ENCODE assay signal across 11 cellular contexts in genomic region chr16:2147378-2147777, GRCh38. TPM values are rescaled to one million over a fixed set of nuclear protein-coding genes. Genes with fewer than 3 reads are reported as not detected.
DNase-seq lines count a peak whose midpoint lies in the region; ATAC-seq, FAIRE-seq and TF ChIP-seq lines count a peak whose summit lies in the region.
"Had no signal": no experiment of that assay in that cellular context is flagged by ENCODE, and none has a peak within 500 bp of the region (broad histone marks: within the 10 kb centered on the region; RNA-seq: fewer than 3 reads in every experiment).

No MANE protein-coding gene starts in this region.

- POLR2A ChIA-PET in A549 (lab: Yijun Ruan, JAX), result interaction anchor here (0.7 to 2.7 kb wide), 6 partner anchors 8 to 183 kb away, joined by 3 to 30 read pairs (median 4); partner anchors contain the start of genes ECI1, PKD1, RPS2 and TBL3

- TF ChIP-seq EP300 in A549 (IDR thresholded peaks at IDR 0.05), result no peak

- ATAC-seq in A549, result no peak
- ATAC-seq in T-helper 17 cell, result no peak
- no peak for ATAC-seq in HG03354 (IDR thresholded peaks at IDR 0.05; ENCODE audit: poor library complexity, severe bottlenecking, unreplicated experiment)

- H3K4me1 ChIP-seq in A549, result peaks cover 48% of the 10 kb centered on the region
- peaks cover 51% of the 10 kb centered on the region for H3K4me1 ChIP-seq in left ventricle myocardium inferior
- peaks cover 19% of the 10 kb centered on the region for H3K4me1 ChIP-seq in parathyroid adenoma

- H3K27ac Mint-ChIP-seq in T-helper 17 cell, result no peak overlapping the region
- H3K27ac Mint-ChIP-seq: activated naive CD4-positive, alpha-beta T cell treated with anti-CD3 and anti-CD28 coated beads, Interleukin-2, amount 10 ng/mL, durations not matched to agents 7 days and 5 days; T-helper 2 cell treated with Interferon-gamma antibody and Interleukin-4, amounts not matched to agents 5 μg/mL and 100 μg/mL, for 36 hours had no signal

- H3K4me3 Mint-ChIP-seq in T-helper 17 cell, result peak overlapping the region; percentile 36
- H3K4me3 Mint-ChIP-seq: activated naive CD4-positive, alpha-beta T cell treated with anti-CD3 and anti-CD28 coated beads, Interleukin-2, amount 10 ng/mL, durations not matched to agents 7 days and 5 days; T-helper 2 cell treated with Interferon-gamma antibody and Interleukin-4, amounts not matched to agents 5 μg/mL and 100 μg/mL, for 36 hours had no signal

- CTCF ChIA-PET in A549 (lab: Yijun Ruan, JAX), result interaction anchor here (1.0 to 6.5 kb wide), 7 partner anchors 62 to 144 kb away, joined by 3 to 52 read pairs (median 4); partner anchors contain the start of gene ECI1

- peaks cover 12% of the 10 kb centered on the region for H3K4me1 Mint-ChIP-seq in T-helper 17 cell

- H3K4me2 ChIP-seq in A549 (peak overlapping the region; percentile 99), parathyroid adenoma (ENCODE audit: low read length) (peak overlapping the region; percentile 91)

- no peak for TF ChIP-seq POLR2A in A549 (IDR thresholded peaks at IDR 0.05; ENCODE audit: low read length)

- H3K4me3 ChIP-seq in A549 (no peak overlapping the region), left ventricle myocardium inferior (peak overlapping the region; percentile 66), parathyroid adenoma (ENCODE audit: low read depth, low read length) (peak overlapping the region; percentile 55)

- H2AFZ ChIP-seq in parathyroid adenoma, result peak overlapping the region; percentile 85

- intact Hi-C loops in left ventricle myocardium inferior (cut with micrococcal nuclease), result loop anchor here (10.0 kb wide), 1 partner anchor 123 kb away; the partner anchor contains the start of gene NHERF2

- TF ChIP-seq CTCF in A549 (IDR thresholded peaks at IDR 0.05) (no peak), left ventricle myocardium inferior (IDR thresholded peaks at IDR 0.05; ENCODE audit: borderline replicate concordance) (no peak), parathyroid adenoma (IDR thresholded peaks at IDR 0.05) (no peak)

- 59% methylated on average over 3 of the region's 6 CpGs for WGBS in A549 (ENCODE audit: missing lambda C conversion rate)

- no peak for DNase-seq in A549 (ENCODE audit: low read depth in 1 of 2, low spot score in 1 of 2)
- no peak for DNase-seq in T-helper 17 cell
- DNase-seq in left ventricle myocardium inferior, result no peak
- DNase-seq in GDM1 (lab: John Stamatoyannopoulos, UW), result no peak
- DNase-seq in stimulated activated CD4-positive, alpha-beta T cell treated with anti-CD3 and anti-CD28 coated beads, Interleukin-2, amount 100 ng/mL, for 48 hours, result no peak
- no peak for DNase-seq in HUDEP-2 (lab: John Stamatoyannopoulos, UW; ENCODE audit: unreplicated experiment in 76 of 76)

- H3K9me3 ChIP-seq in A549 (no peaks in the 10 kb centered on the region), T-helper 17 cell (ENCODE audit: control insufficient read depth, low read length, poor library complexity, severe bottlenecking) (no peaks in the 10 kb centered on the region), left ventricle myocardium inferior (replicated peaks) (no peaks in the 10 kb centered on the region), parathyroid adenoma (ENCODE audit: control insufficient read depth, low read length) (no peaks in the 10 kb centered on the region)
- H3K9me3 ChIP-seq: left lung had no signal

- peaks cover 30% of the 10 kb centered on the region for H3K79me2 ChIP-seq in parathyroid adenoma

- no peaks in the 10 kb centered on the region for H3K36me3 Mint-ChIP-seq in T-helper 17 cell (ENCODE audit: low read depth)

- peaks cover 8% of the 10 kb centered on the region for H3K36me3 ChIP-seq in left ventricle myocardium inferior
- H3K36me3 ChIP-seq in parathyroid adenoma (ENCODE audit: control insufficient read depth, insufficient read depth, low read length), result no peaks in the 10 kb centered on the region

- no peak for FAIRE-seq in A549 (lab: Jason Lieb, UNC)

- no peak overlapping the region for H3K9ac ChIP-seq in parathyroid adenoma

- H3K27ac ChIP-seq in A549 (peak overlapping the region; percentile 92 to 94; a peak in 5 of 6 replicates), left ventricle myocardium inferior (replicated peaks) (peak overlapping the region; percentile 93), parathyroid adenoma (peak overlapping the region; percentile 89)

- no peak for TF ChIP-seq RAD21 in A549 (conservative IDR thresholded peaks at IDR 0.05 in 1 of 2, IDR thresholded peaks at IDR 0.05 in 1 of 2)

- no peaks in the 10 kb centered on the region for H3K27me3 Mint-ChIP-seq in T-helper 17 cell

- H3K27me3 ChIP-seq in left ventricle myocardium inferior (ENCODE audit: low read depth) (no peaks in the 10 kb centered on the region), parathyroid adenoma (ENCODE audit: control insufficient read depth, insufficient read depth, low read length) (no peaks in the 10 kb centered on the region)

TF ChIP-seq in A549, 52 proteins besides CTCF, POLR2A, EP300 and RAD21:
- no peak for TF ChIP-seq KDM5A (IDR thresholded peaks at IDR 0.05)
- no peak for TF ChIP-seq FOSL2 (IDR thresholded peaks at IDR 0.05)
- TF ChIP-seq FOSL2 (CRISPR knock-in tag; IDR thresholded peaks at IDR 0.05), result no peak
- no peak for TF ChIP-seq HOXB13 (CRISPR knock-in tag; IDR thresholded peaks at IDR 0.05; ENCODE audit: low read depth)
- no peak for TF ChIP-seq POLR2AphosphoS2 (conservative IDR thresholded peaks at IDR 0.05; ENCODE audit: low read length)
- no peak for TF ChIP-seq RCOR1 (IDR thresholded peaks at IDR 0.05; ENCODE audit: low read depth, low read length)
- TF ChIP-seq HES2 (IDR thresholded peaks at IDR 0.05), result no peak
- TF ChIP-seq MAX (IDR thresholded peaks at IDR 0.05), result no peak
- TF ChIP-seq NFE2L2 (conservative IDR thresholded peaks at IDR 0.05; ENCODE audit: low read length), result no peak

RNA-seq across cellular contexts. Expression of gene RAB26, which starts 1.0 kb away (rescaled TPM):
- 6.7 and 7.5 TPM in 2 replicates for polyA plus RNA-seq in A549 (2011; rRNA removed)
- 11.2 and 11.5 TPM in 2 replicates for polyA plus RNA-seq in A549 (2012; cell fraction: cytosol; rRNA removed)
- polyA plus RNA-seq in A549 (2012; cell fraction: nucleus; rRNA removed), result 35.3 and 39.5 TPM in 2 replicates
- polyA plus RNA-seq in A549 (2017; fragmentation: RNase III; extraction: RNeasy Plus Mini Kit Qiagen cat#74134 plus additional on column Dnase treatment), result 5.7 to 7.3 TPM (median 6.7 TPM) in 3 replicates
- 4.5 and 7.8 TPM in 2 replicates for polyA minus RNA-seq in A549 (2011; rRNA and poly(A)+ RNA removed)
- total RNA-seq in T-helper 17 cell, result under 1 TPM; 0.21 to 0.57 TPM
- 1.7 TPM for total RNA-seq in left ventricle myocardium inferior

RNA-seq across cellular contexts. Expression of gene TRAF7, which starts 8.2 kb away (rescaled TPM):
- polyA plus RNA-seq in A549 (2011; rRNA removed) (31.9 and 32.0 TPM in 2 replicates), A549 (2017; fragmentation: RNase III; extraction: RNeasy Plus Mini Kit Qiagen cat#74134 plus additional on column Dnase treatment) (47.6 to 50.0 TPM (median 48.1 TPM) in 3 replicates)
- 59.4 and 81.6 TPM in 2 replicates for polyA plus RNA-seq in A549 (2012; cell fraction: cytosol; rRNA removed)
- polyA plus RNA-seq in A549 (2012; cell fraction: nucleus; rRNA removed), result 96.9 and 136 TPM in 2 replicates
- polyA minus RNA-seq in A549 (2011; rRNA and poly(A)+ RNA removed), result 63.1 and 78.1 TPM in 2 replicates
- total RNA-seq in T-helper 17 cell (10 to 100 TPM; 32.4 to 35.0 TPM), left ventricle myocardium inferior (26.0 TPM)

RNA-seq across cellular contexts. Expression of gene PKD1, which starts 11.7 kb away (rescaled TPM):
- 11.5 and 17.3 TPM in 2 replicates for polyA plus RNA-seq in A549 (2011; rRNA removed)
- 50.6 and 78.8 TPM in 2 replicates for polyA plus RNA-seq in A549 (2012; cell fraction: cytosol; rRNA removed)
- 342 and 597 TPM in 2 replicates for polyA plus RNA-seq in A549 (2012; cell fraction: nucleus; rRNA removed)
- 38.4 to 39.7 TPM (median 39.2 TPM) in 3 replicates for polyA plus RNA-seq in A549 (2017; fragmentation: RNase III; extraction: RNeasy Plus Mini Kit Qiagen cat#74134 plus additional on column Dnase treatment)
- 16.9 and 26.0 TPM in 2 replicates for polyA minus RNA-seq in A549 (2011; rRNA and poly(A)+ RNA removed)
- total RNA-seq in T-helper 17 cell, result 10 to 100 TPM; 86.6 to 88.9 TPM
- total RNA-seq in left ventricle myocardium inferior, result 83.9 TPM

RNA-seq across cellular contexts. Expression of gene CASKIN1, which starts 49.0 kb away (rescaled TPM):
- polyA plus RNA-seq in A549 (2011; rRNA removed) (0.13 and 0.27 TPM in 2 replicates), A549 (2017; fragmentation: RNase III; extraction: RNeasy Plus Mini Kit Qiagen cat#74134 plus additional on column Dnase treatment) (0.72 to 1.0 TPM (median 0.87 TPM) in 3 replicates)
- 0.75 and 1.2 TPM in 2 replicates for polyA plus RNA-seq in A549 (2012; cell fraction: cytosol; rRNA removed)
- 4.4 and 5.5 TPM in 2 replicates for polyA plus RNA-seq in A549 (2012; cell fraction: nucleus; rRNA removed)
- polyA minus RNA-seq in A549 (2011; rRNA and poly(A)+ RNA removed), result 0.58 and 0.95 TPM in 2 replicates
- total RNA-seq in T-helper 17 cell (under 1 TPM in 1 of 2 donors, not detected in 1; 0.05 TPM), left ventricle myocardium inferior (4.0 TPM)

RNA-seq across cellular contexts. Expression of gene MLST8, which starts 57.9 kb away (rescaled TPM):
- polyA plus RNA-seq in A549 (2011; rRNA removed) (46.8 and 49.5 TPM in 2 replicates), A549 (2017; fragmentation: RNase III; extraction: RNeasy Plus Mini Kit Qiagen cat#74134 plus additional on column Dnase treatment) (48.4 to 53.9 TPM (median 50.4 TPM) in 3 replicates)
- 104 and 110 TPM in 2 replicates for polyA plus RNA-seq in A549 (2012; cell fraction: cytosol; rRNA removed)
- 151 and 193 TPM in 2 replicates for polyA plus RNA-seq in A549 (2012; cell fraction: nucleus; rRNA removed)
- 56.8 and 69.3 TPM in 2 replicates for polyA minus RNA-seq in A549 (2011; rRNA and poly(A)+ RNA removed)
- total RNA-seq in T-helper 17 cell (10 to 100 TPM; 28.2 to 31.4 TPM), left ventricle myocardium inferior (27.3 TPM)
